Comparison of ENCODE assay signal across 17 cellular contexts in genomic region chr1:236982380-236982779, GRCh38. TPM values are rescaled to one million over a fixed set of nuclear protein-coding genes. Genes with fewer than 3 reads are reported as not detected.
"Had no signal": no experiment of that assay in that cellular context is flagged by ENCODE, and none has a peak within 500 bp of the region (broad histone marks: within the 10 kb centered on the region; RNA-seq: fewer than 3 reads in every experiment).

No MANE protein-coding gene starts in this region.

- H3K4me1 ChIP-seq: esophagus muscularis mucosa, prostate gland, testis, upper lobe of right lung had no signal

- H3K36me3 ChIP-seq: esophagus muscularis mucosa, prostate gland, upper lobe of right lung had no signal

- H3K27me3 ChIP-seq: esophagus muscularis mucosa, testis, upper lobe of right lung had no signal

- DNase-seq: activated CD4-positive, alpha-beta memory T cell treated with anti-CD3 and anti-CD28 coated beads, Interleukin-2, amount 10 ng/mL, durations not matched to agents 7 days and 5 days; activated gamma-delta T cell; activated T-cell treated with anti-CD3 and anti-CD28 coated beads, Interleukin-2, amount 50 U/mL, for 72 hours; kidney glomerular epithelial cell; midbrain; testis; upper lobe of right lung had no signal

- ATAC-seq: activated naive CD4-positive, alpha-beta T cell treated with anti-CD3 and anti-CD28 coated beads, Interleukin-2, amount 50 U/mL, for 72 hours; activated T-cell treated with anti-CD3 and anti-CD28 coated beads, Interleukin-2, amount 50 U/mL, for 72 hours; sciatic nerve; upper lobe of right lung had no signal

- H3K27ac ChIP-seq: coronary artery, esophagus muscularis mucosa, prostate gland, testis, upper lobe of right lung had no signal

- H3K9me3 ChIP-seq: esophagus muscularis mucosa, prostate gland, testis, upper lobe of right lung had no signal

- H3K4me3 ChIP-seq: coronary artery, esophagus muscularis mucosa, lung, prostate gland, testis, upper lobe of right lung had no signal

RNA-seq across cellular contexts. Expression of gene MT1HL1, which starts 21.9 kb away (rescaled TPM):
- total RNA-seq: activated CD4-positive, alpha-beta memory T cell treated with anti-CD3 and anti-CD28 coated beads, Interleukin-2, amount 10 ng/mL, durations not matched to agents 7 days and 5 days; activated naive CD4-positive, alpha-beta T cell treated with anti-CD3 and anti-CD28 coated beads, Interleukin-2, amount 50 U/mL, for 72 hours; activated T-cell treated with anti-CD3 and anti-CD28 coated beads, Interleukin-2, amount 50 U/mL, for 72 hours; esophagus muscularis mucosa; fibroblast of villous mesenchyme; lung; neural crest cell; osteoblast; prostate gland; sciatic nerve; T-helper 1 cell treated with Interleukin-12 subunit alpha and Interleukin-12 subunit beta and Interleukin-4 antibody, amounts not matched to agents 30 ng/mL and 1 ng/mL, for 36 hours; testis; upper lobe of right lung had no signal

RNA-seq across cellular contexts. Expression of gene RYR2, which starts 59.6 kb away (rescaled TPM):
- total RNA-seq: activated naive CD4-positive, alpha-beta T cell treated with anti-CD3 and anti-CD28 coated beads, Interleukin-2, amount 50 U/mL, for 72 hours; fibroblast of villous mesenchyme; osteoblast; T-helper 1 cell treated with Interleukin-12 subunit alpha and Interleukin-12 subunit beta and Interleukin-4 antibody, amounts not matched to agents 30 ng/mL and 1 ng/mL, for 36 hours had no signal
